8 cellular contexts compared by ENCODE assay signal in genomic region chr1:176206961-176207902, GRCh38. TPM values are rescaled to one million over a fixed set of nuclear protein-coding genes. Genes with fewer than 3 reads are reported as not detected.
DNase-seq lines count a peak whose midpoint lies in the region; ATAC-seq and TF ChIP-seq lines count a peak whose summit lies in the region.

Gene COP1, minus strand, starts transcription at chr1:176207286. Its CDS starts 308 bp downstream, at chr1:176206978.

- TF ChIP-seq CTCF in Panc1 (IDR thresholded peaks at IDR 0.05) = no peak

- H3K27ac ChIP-seq in Panc1 (ENCODE audit: low read length) (peak within 1 kb of the TSS; percentile 96), muscle layer of duodenum (ENCODE audit: low read length) (peak within 1 kb of the TSS; percentile 97)

- ATAC-seq in GM21723 (IDR thresholded peaks at IDR 0.05; ENCODE audit: unreplicated experiment) (peak; percentile 84), Panc1 (peak; percentile 97), esophagus mucosa (peak; percentile 95)
- ATAC-seq in activated T-cell treated with anti-CD3 and anti-CD28 coated beads, Interleukin-2, amount 50 U/mL, for 4 hours = peak; percentile 87 to 90

- H3K27me3 ChIP-seq in Panc1 (ENCODE audit: control insufficient read depth, insufficient read depth, low read length) (no peaks in the 10 kb centered on the region), muscle layer of duodenum (ENCODE audit: low read depth, low read length) (no peaks in the 10 kb centered on the region)

- H3K9me3 ChIP-seq in Panc1 (ENCODE audit: control insufficient read depth, insufficient read depth, low read depth, low read length) (no peaks in the 10 kb centered on the region), muscle layer of duodenum (ENCODE audit: control insufficient read depth in 1 of 2, low read length in 2 of 2) (no peaks in the 10 kb centered on the region)

- H3K9me3 Mint-ChIP-seq in activated T-cell treated with anti-CD3 and anti-CD28 coated beads, Interleukin-2, amount 50 U/mL, for 4 hours = no peaks in the 10 kb centered on the region

- peak within 1 kb of the TSS; percentile 96 to 100 for H3K4me3 ChIP-seq in Panc1 (ENCODE audit: low read depth in 2 of 2, low read length in 2 of 2)
- H3K4me3 ChIP-seq in muscle layer of duodenum (ENCODE audit: low read depth in 1 of 2, low read length in 2 of 2) = peak within 1 kb of the TSS; percentile 92 to 100

- peak within 1 kb of the TSS; percentile 99 for H3K4me3 Mint-ChIP-seq in activated T-cell treated with anti-CD3 and anti-CD28 coated beads, Interleukin-2, amount 50 U/mL, for 4 hours

- H3K36me3 Mint-ChIP-seq in activated T-cell treated with anti-CD3 and anti-CD28 coated beads, Interleukin-2, amount 50 U/mL, for 4 hours (ENCODE audit: insufficient read depth) = peaks cover 6% of the 10 kb centered on the region

- no TSS peak for BruUV-seq in Panc1 (replicated peaks; lab: Mats Ljungman, UMichigan)

- intact Hi-C loops in Panc1 (cut with micrococcal nuclease; ENCODE audit: unreplicated experiment) = no loop called here

- H3K36me3 ChIP-seq in Panc1 (ENCODE audit: control insufficient read depth, insufficient read depth, low read length) (peaks cover 5% of the 10 kb centered on the region; the same call in 1 of the 2 replicates), muscle layer of duodenum (ENCODE audit: control insufficient read depth in 1 of 2, insufficient read depth in 2 of 2, low read length in 2 of 2) (peaks cover 0 to 4% of the 10 kb centered on the region in 2 donors)

- peak; percentile 89 for DNase-seq in DMS79 (lab: John Stamatoyannopoulos, UW)
- DNase-seq in KG1 (lab: John Stamatoyannopoulos, UW) = peak; percentile 96
- DNase-seq in Panc1 (ENCODE audit: low read depth, low spot score) = peak; percentile 86
- peak; percentile 95 for DNase-seq in activated T-cell treated with anti-CD3 and anti-CD28 coated beads, Interleukin-2, amount 50 U/mL, for 4 hours
- DNase-seq in stimulated activated CD8-positive, alpha-beta memory T cell treated with anti-CD3 and anti-CD28 coated beads, Interleukin-7, amount 100 ng/mL, for 4 hours (ENCODE audit: low read depth in 2 of 2) = peak; percentile 96

- POLR2A ChIA-PET in Panc1 (lab: Charles Lee) = interaction anchor here (0.7 kb wide), 1 partner anchor 548 kb away, joined by 3 read pairs; no protein-coding TSS in a partner anchor

- peaks cover 37% of the 10 kb centered on the region for H3K4me1 Mint-ChIP-seq in activated T-cell treated with anti-CD3 and anti-CD28 coated beads, Interleukin-2, amount 50 U/mL, for 4 hours (ENCODE audit: low read depth)

- H3K4me1 ChIP-seq in Panc1 (ENCODE audit: control insufficient read depth, insufficient read depth, low read length) = peaks cover 15% of the 10 kb centered on the region
- H3K4me1 ChIP-seq in muscle layer of duodenum (ENCODE audit: control insufficient read depth in 1 of 2, insufficient read depth in 2 of 2, low read length in 2 of 2) = peaks cover 9 to 34% of the 10 kb centered on the region in 2 donors

- CTCF ChIA-PET in Panc1 (lab: Charles Lee) = no interaction called here

- no peaks in the 10 kb centered on the region for H3K27me3 Mint-ChIP-seq in activated T-cell treated with anti-CD3 and anti-CD28 coated beads, Interleukin-2, amount 50 U/mL, for 4 hours (ENCODE audit: low read depth)

- in situ Hi-C loops in Panc1 (cut with HindIII; ENCODE audit: low pct_unique_long_range_greater_than_20kb, low sequenced_read_pairs) = no loop called here

RNA-seq across cellular contexts. Expression of gene COP1, which starts in this region (rescaled TPM):
- total RNA-seq in Panc1 (2021; ENCODE audit: unreplicated experiment) (36.5 TPM), esophagus mucosa (34.3 TPM)
- 23.8 TPM for polyA plus RNA-seq in Panc1 (2012; ENCODE audit: insufficient read length)
- total RNA-seq in activated T-cell treated with anti-CD3 and anti-CD28 coated beads, Interleukin-2, amount 50 U/mL, for 4 hours = 10 to 100 TPM; 36.2 to 41.2 (median 39.3) TPM

Comparison
In these comparisons a context has a peak if more than half of its experiments do, and no peak if none do; other contexts are left out.
1. Peak in every context shown above with its lines: DNase-seq, ATAC-seq, H3K4me3 ChIP-seq and H3K27ac ChIP-seq.